Comparison of ENCODE assay signal across 25 cellular contexts in the genomic region with DNA sequence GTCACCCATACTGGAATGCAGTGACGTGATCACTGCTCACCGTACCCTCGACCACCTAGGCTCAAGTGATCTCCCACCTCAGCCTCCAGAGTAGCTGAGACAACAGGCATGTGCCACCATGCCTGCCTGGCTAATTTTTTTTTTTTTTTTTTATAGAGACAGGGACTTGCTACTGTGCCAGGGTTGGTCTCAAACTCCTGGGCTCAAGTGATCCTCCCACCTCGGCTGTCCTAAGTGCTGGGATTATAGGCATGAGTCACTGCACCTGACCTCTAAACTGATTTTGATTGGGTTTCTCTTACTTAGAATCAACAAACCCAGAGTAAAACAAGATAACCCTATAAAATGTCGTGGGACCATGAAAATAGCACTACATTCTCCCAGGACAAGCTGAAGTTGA.
A peak's percentile ranks its signal among the peaks of the same experiment; 100 is the strongest.
DNase-seq lines count a peak whose midpoint lies in the region; ATAC-seq, FAIRE-seq and TF ChIP-seq lines count a peak whose summit lies in the region.
"Had no signal": no experiment of that assay in that cellular context is flagged by ENCODE, and none has a peak within 500 bp of the region (broad histone marks: within the 10 kb centered on the region; RNA-seq: fewer than 3 reads in every experiment).

No MANE protein-coding gene starts in this region.

- no peak overlapping the region for H3K4me2 ChIP-seq in A549
- H3K4me2 ChIP-seq: BLaER1 treated with 17β-estradiol and CSF1 and Interleukin-3, amounts not matched to agents 10 nM and 100 nM had no signal

- H3K4me1 ChIP-seq in A549, result 0 out of 3 replicates have a peak, but pooled peaks cover 3% of the 10 kb centered on the region
- H3K4me1 ChIP-seq: SJSA1 had no signal

- H3K9me3 ChIP-seq in A549, result no peaks in the 10 kb centered on the region
- H3K9me3 ChIP-seq: BLaER1 treated with 17β-estradiol and CSF1 and Interleukin-3, amounts not matched to agents 10 nM and 100 nM; SJSA1 had no signal

- FAIRE-seq in A549 (lab: Jason Lieb, UNC), result no peak
- FAIRE-seq: A204.1, D721Med, GM12878, H1, K562 had no signal

- H3K36me3 ChIP-seq in H7 (replicated peaks; ENCODE audit: control insufficient read depth, insufficient read depth, low read length), result no peaks in the 10 kb centered on the region
- H3K36me3 ChIP-seq: BLaER1 treated with 17β-estradiol and CSF1 and Interleukin-3, amounts not matched to agents 10 nM and 100 nM; SJSA1 had no signal

- POLR2A ChIA-PET in A549 (lab: Yijun Ruan, JAX), result no interaction called here

- no peaks in the 10 kb centered on the region for H3K27me3 ChIP-seq in H7 (ENCODE audit: control insufficient read depth, insufficient read depth, low read length)
- H3K27me3 ChIP-seq: BLaER1 treated with 17β-estradiol and CSF1 and Interleukin-3, amounts not matched to agents 10 nM and 100 nM; SJSA1 had no signal

- DNase-seq in A549 (ENCODE audit: low read depth in 1 of 2, low spot score in 1 of 2) (no peak), Daoy (ENCODE audit: low read depth) (peak; percentile 18), LoVo (ENCODE audit: low spot score) (peak; percentile 9), left kidney (ENCODE audit: low read depth, low spot score) (peak; percentile 30), H7 (no peak)
- DNase-seq in activated effector memory CD4-positive, alpha-beta T cell treated with anti-CD3 and anti-CD28 coated beads, Interleukin-2, amount 50 U/mL, for 16 hours, result no peak
- DNase-seq: AML-193; CD4-positive, alpha-beta T cell; EL; GDM1; Kasumi-1; MM.1S; NCI-H2029; NCI-H446 treated with DMSO at 0.1 percent for 48 hours; NCI-H526; Right ventricle myocardium superior; RPMI8226 had no signal

- no peak overlapping the region for H3K27ac ChIP-seq in A549
- H3K27ac ChIP-seq: BLaER1 treated with 17β-estradiol and CSF1 and Interleukin-3, amounts not matched to agents 10 nM and 100 nM; SJSA1 had no signal

- TF ChIP-seq EP300 in A549 (IDR thresholded peaks at IDR 0.05), result no peak

- 43% methylated on average over 5 of the region's 5 CpGs for WGBS in A549 (ENCODE audit: missing lambda C conversion rate)

- ATAC-seq in A549 (no peak), GM18909 (IDR thresholded peaks at IDR 0.05; ENCODE audit: poor library complexity, unreplicated experiment) (no peak)
- ATAC-seq: GM12878, K562 had no signal

- TF ChIP-seq POLR2A in A549 (IDR thresholded peaks at IDR 0.05; ENCODE audit: low read length), result no peak

- TF ChIP-seq RAD21 in A549 (conservative IDR thresholded peaks at IDR 0.05 in 1 of 2, IDR thresholded peaks at IDR 0.05 in 1 of 2), result no peak

- no peak for TF ChIP-seq CTCF in A549 (IDR thresholded peaks at IDR 0.05)

- CTCF ChIA-PET in A549 (lab: Yijun Ruan, JAX), result no interaction called here

- no peak overlapping the region for H3K4me3 ChIP-seq in A549
- H3K4me3 ChIP-seq in H7 (ENCODE audit: insufficient read depth, low read depth, low read length), result no peak overlapping the region
- H3K4me3 ChIP-seq: BLaER1 treated with 17β-estradiol and CSF1 and Interleukin-3, amounts not matched to agents 10 nM and 100 nM; GM12878; K562; SJSA1 had no signal

TF ChIP-seq in A549, 52 proteins besides CTCF, POLR2A, EP300 and RAD21:
- TF ChIP-seq HDAC2 (IDR thresholded peaks at IDR 0.05) (no peak), MAFK (IDR thresholded peaks at IDR 0.05; ENCODE audit: partially characterized antibody) (no peak)
- TF ChIP-seq, protein P1, sequence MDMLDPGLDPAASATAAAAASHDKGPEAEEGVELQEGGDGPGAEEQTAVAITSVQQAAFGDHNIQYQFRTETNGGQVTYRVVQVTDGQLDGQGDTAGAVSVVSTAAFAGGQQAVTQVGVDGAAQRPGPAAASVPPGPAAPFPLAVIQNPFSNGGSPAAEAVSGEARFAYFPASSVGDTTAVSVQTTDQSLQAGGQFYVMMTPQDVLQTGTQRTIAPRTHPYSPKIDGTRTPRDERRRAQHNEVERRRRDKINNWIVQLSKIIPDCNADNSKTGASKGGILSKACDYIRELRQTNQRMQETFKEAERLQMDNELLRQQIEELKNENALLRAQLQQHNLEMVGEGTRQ (IDR thresholded peaks at IDR 0.05), result 0 out of 2 replicates have a peak, but pooled peaks have one; percentile 5

Comparison
In these comparisons a context has a peak if more than half of its experiments do, and no peak if none do; other contexts are left out.
1. DNase-seq: peak in Daoy (single experiment), LoVo (single experiment) and left kidney (single experiment); none in A549 (0 of 2), H7 (single experiment) and activated effector memory CD4-positive, alpha-beta T cell treated with anti-CD3 and anti-CD28 coated beads, Interleukin-2, amount 50 U/mL, for 16 hours (single experiment).